Comparison of ENCODE assay signal across 22 cellular contexts in the genomic region with DNA sequence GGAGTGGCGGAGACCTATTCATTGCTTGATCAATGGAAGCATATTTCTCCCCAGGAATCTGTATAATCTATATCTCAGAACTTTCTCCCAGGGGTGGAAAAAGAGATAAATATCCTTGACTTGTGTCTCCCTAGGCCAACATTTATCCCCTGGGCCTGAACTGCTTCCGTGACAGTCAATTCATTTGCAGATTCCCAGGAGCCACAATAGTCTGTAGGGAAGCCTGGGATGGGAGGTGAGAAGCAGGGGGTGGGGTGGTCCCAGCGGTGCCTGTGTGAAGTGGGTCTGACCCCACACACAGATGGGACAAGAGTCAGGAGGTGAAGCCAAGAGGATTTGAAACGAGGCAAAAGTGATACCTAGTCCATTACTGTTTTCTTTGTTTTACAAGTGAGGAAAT.
"Had no signal": no experiment of that assay in that cellular context is flagged by ENCODE, and none has a peak within 500 bp of the region (broad histone marks: within the 10 kb centered on the region; RNA-seq: fewer than 3 reads in every experiment).

No MANE protein-coding gene starts in this region.

- H3K36me3 ChIP-seq: MG63 had no signal

- H3K4me3 ChIP-seq: MG63 had no signal

- H3K9me3 ChIP-seq: MG63 had no signal

- H3K27me3 ChIP-seq: MG63 had no signal

- DNase-seq: Karpas-422, Kasumi-1, MG63, MM.1S, MV-4-11, NCI-H1048, NCI-H1417 treated with DMSO at 0.1 percent for 48 hours, NCI-H1436, NCI-H1436 treated with DMSO at 0.1 percent for 48 hours, NCI-H146, NCI-H187, NCI-H187 treated with DMSO at 0.1 percent for 48 hours, NCI-H1930, NCI-H2081 treated with DMSO at 0.1 percent for 48 hours, NCI-H2171, NCI-H2171 treated with DMSO at 0.1 percent for 48 hours, NCI-H2227 treated with DMSO at 0.1 percent for 48 hours, NCI-H226, NCI-H446, NCI-H446 treated with DMSO at 0.1 percent for 48 hours, NCI-H510A, NCI-H524 had no signal
